ENCODE assay signal across 10 cellular contexts in the genomic region with DNA sequence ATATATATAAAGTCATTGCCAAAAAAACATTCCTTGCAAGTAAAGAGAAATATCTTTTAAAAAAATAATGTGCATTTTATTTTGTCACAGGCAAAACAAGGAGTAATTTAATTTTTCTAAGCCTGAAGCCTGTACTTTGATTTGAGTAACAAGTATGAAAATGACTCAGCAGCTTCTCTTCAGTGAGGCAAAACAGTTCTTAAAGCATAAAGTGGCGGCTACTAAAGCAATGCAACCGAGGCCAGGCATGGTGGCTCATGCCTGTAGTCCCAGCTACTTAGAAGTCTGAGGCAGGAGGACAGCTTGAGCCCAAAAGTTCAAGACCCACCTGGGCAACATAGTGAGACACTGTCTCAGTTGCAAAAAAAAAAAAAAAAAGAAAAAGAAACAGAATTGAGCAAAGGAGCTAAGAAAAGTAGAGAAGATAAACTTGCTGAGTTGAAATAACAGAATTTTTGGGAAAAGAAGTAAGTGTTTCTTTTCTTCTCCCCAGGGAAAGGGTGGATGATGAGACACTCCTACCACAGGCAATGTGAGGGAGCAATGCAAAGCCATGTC. TPM values are rescaled to one million over a fixed set of nuclear protein-coding genes. Genes with fewer than 3 reads are reported as not detected.
DNase-seq lines count a peak whose midpoint lies in the region; ATAC-seq and TF ChIP-seq lines count a peak whose summit lies in the region.
"Had no signal": no experiment of that assay in that cellular context is flagged by ENCODE, and none has a peak within 500 bp of the region (broad histone marks: within the 10 kb centered on the region; RNA-seq: fewer than 3 reads in every experiment).

No MANE protein-coding gene starts in this region.

- WGBS in mesendoderm (ENCODE audit: extremely low coverage, insufficient coverage, low lambda C conversion rate) = no CpG with 5 or more reads among the region's 2 CpGs

- no peak overlapping the region for H4K8ac ChIP-seq in mesendoderm (ENCODE audit: low read depth, low read length)

- no peak overlapping the region for H3K27ac ChIP-seq in mesendoderm (ENCODE audit: low read depth, low read length)

- no peaks in the 10 kb centered on the region for H3K79me2 ChIP-seq in mesendoderm (ENCODE audit: control insufficient read depth, insufficient read depth, low read length)

- no peaks in the 10 kb centered on the region for H3K27me3 ChIP-seq in mesendoderm (ENCODE audit: insufficient read depth, low read length, poor library complexity)

- in situ Hi-C loops in GM13977 (cut with MboI; ENCODE audit: low pct_unique_long_range_greater_than_20kb, low sequenced_read_pairs, unreplicated experiment) = loop anchor here (25.0 kb wide), 1 partner anchor 97 kb away; the partner anchor contains the start of genes CCDC142, LBX2 and TTC31

- no peak overlapping the region for H2BK120ac ChIP-seq in mesendoderm (ENCODE audit: low read depth, low read length)

- intact Hi-C loops in Right ventricle myocardium inferior (cut with DNase I) = no loop called here

- peak; percentile 41 for ATAC-seq in GM21367 (IDR thresholded peaks at IDR 0.05; ENCODE audit: unreplicated experiment)
- no peak for ATAC-seq in Right ventricle myocardium inferior
- ATAC-seq: activated naive CD8-positive, alpha-beta T cell treated with anti-CD3 and anti-CD28 coated beads, Interleukin-2, amount 50 U/mL, for 24 hours had no signal

- peak overlapping the region; percentile 25 for H3K4ac ChIP-seq in mesendoderm (ENCODE audit: low read depth, low read length)

- no peak overlapping the region for H3K18ac ChIP-seq in mesendoderm (ENCODE audit: low read length)

- H3K4me2 ChIP-seq in mesendoderm (ENCODE audit: low read length) = no peak overlapping the region

- DNase-seq in GM13977 (ENCODE audit: low spot score) (peak; percentile 42), RPMI7951 (ENCODE audit: low read depth) (peak; percentile 57), mesendoderm (no peak), AML-193 (lab: John Stamatoyannopoulos, UW) (no peak), activated gamma-delta T cell treated with Interleukin-2 at 50 U/mL for 16 hours (no peak), Right ventricle myocardium inferior (ENCODE audit: missing footprints) (no peak), iPS-NIHi7 (ENCODE audit: extremely low spot score) (no peak)
- DNase-seq: activated naive CD8-positive, alpha-beta T cell treated with anti-CD3 and anti-CD28 coated beads, Interleukin-2, amount 50 U/mL, for 24 hours had no signal

- no peak overlapping the region for H3K56ac ChIP-seq in mesendoderm (ENCODE audit: low read length)

- H2AK5ac ChIP-seq in mesendoderm (ENCODE audit: low read length) = no peak overlapping the region

- H2BK5ac ChIP-seq in mesendoderm (ENCODE audit: low read length) = no peak overlapping the region

- no peak overlapping the region for H3K4me3 ChIP-seq in mesendoderm (ENCODE audit: low read length)

- no peaks in the 10 kb centered on the region for H3K36me3 ChIP-seq in mesendoderm (ENCODE audit: control insufficient read depth, insufficient read depth, low read length)

- H3K9ac ChIP-seq in mesendoderm (ENCODE audit: low read length) = no peak overlapping the region

- no peak overlapping the region for H4K5ac ChIP-seq in mesendoderm (ENCODE audit: low read length)

- no peaks in the 10 kb centered on the region for H3K79me1 ChIP-seq in mesendoderm (ENCODE audit: low read length)

- TF ChIP-seq CTCF in GM13977 (IDR thresholded peaks at IDR 0.05; ENCODE audit: extremely low read depth, insufficient read depth, missing control alignments) = no peak

- H3K23ac ChIP-seq in mesendoderm (ENCODE audit: low read length) = no peak overlapping the region

- H3K4me1 ChIP-seq in mesendoderm (ENCODE audit: control insufficient read depth, low read depth, low read length) = peaks cover 3% of the 10 kb centered on the region

- no peak overlapping the region for H2BK15ac ChIP-seq in mesendoderm (replicated peaks; ENCODE audit: low read depth)

RNA-seq across cellular contexts. Expression of gene DOK1, which starts 29.6 kb away (rescaled TPM):
- 1.8 and 3.1 TPM in 2 replicates for total RNA-seq in RPMI7951 (2014; rRNA removed; shearing (Covaris generic))
- 2.3 TPM for polyA plus RNA-seq in mesendoderm (2013, experiment 1 of 2)
- 3.0 TPM for polyA plus RNA-seq in mesendoderm (2013, experiment 2 of 2)
- 4.9 TPM for total RNA-seq in Right ventricle myocardium inferior

RNA-seq across cellular contexts. Expression of gene LOXL3, which starts 30.4 kb away (rescaled TPM):
- total RNA-seq in RPMI7951 (2014; rRNA removed; shearing (Covaris generic)) = 93.6 and 108 TPM in 2 replicates
- polyA plus RNA-seq in mesendoderm (2013, experiment 1 of 2) = 5.9 TPM
- 6.0 TPM for polyA plus RNA-seq in mesendoderm (2013, experiment 2 of 2)
- 4.8 TPM for total RNA-seq in Right ventricle myocardium inferior

RNA-seq across cellular contexts. Expression of gene HTRA2, which starts 54.4 kb away (rescaled TPM):
- 70.3 and 71.4 TPM in 2 replicates for total RNA-seq in RPMI7951 (2014; rRNA removed; shearing (Covaris generic))
- polyA plus RNA-seq in mesendoderm (2013, experiment 1 of 2) = 20.5 TPM
- 20.1 TPM for polyA plus RNA-seq in mesendoderm (2013, experiment 2 of 2)
- total RNA-seq in Right ventricle myocardium inferior = 29.2 TPM

RNA-seq across cellular contexts. Expression of gene AUP1, which starts 54.7 kb away (rescaled TPM):
- total RNA-seq in RPMI7951 (2014; rRNA removed; shearing (Covaris generic)) = 132 and 144 TPM in 2 replicates
- polyA plus RNA-seq in mesendoderm (2013, experiment 1 of 2) = 81.2 TPM
- 80.8 TPM for polyA plus RNA-seq in mesendoderm (2013, experiment 2 of 2)
- 53.7 TPM for total RNA-seq in Right ventricle myocardium inferior

RNA-seq across cellular contexts. Expression of gene DQX1, which starts 58.1 kb away (rescaled TPM):
- 0.20 and 0.36 TPM in 2 replicates for total RNA-seq in RPMI7951 (2014; rRNA removed; shearing (Covaris generic))
- 0.29 TPM for polyA plus RNA-seq in mesendoderm (2013, experiment 1 of 2)
- polyA plus RNA-seq in mesendoderm (2013, experiment 2 of 2) = 0.20 TPM
- not detected for total RNA-seq in Right ventricle myocardium inferior
- total RNA-seq: frontal cortex had no signal

Comparison
In these comparisons a context has a peak if more than half of its experiments do, and no peak if none do; other contexts are left out.
1. DNase-seq: peak in GM13977 (single experiment) and RPMI7951 (single experiment); none in mesendoderm (single experiment), AML-193 (0 of 2), activated gamma-delta T cell treated with Interleukin-2 at 50 U/mL for 16 hours (single experiment), Right ventricle myocardium inferior (single experiment) and iPS-NIHi7 (single experiment).
2. RNA of gene LOXL3, which starts 30.4 kb away (total RNA-seq): 93.6 to 108 TPM in RPMI7951; 4.8 TPM in Right ventricle myocardium inferior (single experiment); every median in the first group is over 10 times any median in the second.